ENCODE assay signal across 20 cellular contexts in the genomic region with DNA sequence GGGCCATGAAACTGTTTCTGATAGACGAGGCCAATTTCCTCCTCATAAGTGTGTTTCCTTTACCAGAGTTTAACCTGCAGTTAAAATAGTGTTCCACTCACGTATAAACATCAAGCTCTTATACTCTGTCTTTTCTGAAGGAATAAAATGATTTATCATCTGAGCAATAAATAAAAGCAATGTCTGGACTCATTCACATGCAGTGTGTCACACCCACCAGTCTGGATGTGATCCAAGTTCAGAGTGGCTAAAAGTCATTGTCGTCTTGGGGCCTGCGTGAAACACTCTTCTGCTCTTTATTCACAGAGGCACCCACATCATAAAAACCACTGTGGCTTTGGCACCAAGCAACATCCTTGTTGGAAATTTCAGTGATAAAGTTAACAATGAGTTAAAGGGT. TPM values are rescaled to one million over a fixed set of nuclear protein-coding genes. Genes with fewer than 3 reads are reported as not detected.
DNase-seq lines count a peak whose midpoint lies in the region; ATAC-seq lines count a peak whose summit lies in the region.
"Had no signal": no experiment of that assay in that cellular context is flagged by ENCODE, and none has a peak within 500 bp of the region (broad histone marks: within the 10 kb centered on the region; RNA-seq: fewer than 3 reads in every experiment).

No MANE protein-coding gene starts in this region.

- H3K4me1 Mint-ChIP-seq in immature natural killer cell = peaks cover 35 to 46% of the 10 kb centered on the region in 2 donors
- peaks cover 0 to 4% of the 10 kb centered on the region in 2 donors for H3K4me1 Mint-ChIP-seq in effector memory CD8-positive, alpha-beta T cell (ENCODE audit: low read depth in 2 of 2)
- H3K4me1 Mint-ChIP-seq: CD14-positive monocyte, H9 had no signal

- H3K27me3 Mint-ChIP-seq in immature natural killer cell (ENCODE audit: low read depth in 3 of 3) = peaks cover 0 to 8% (median 0%) of the 10 kb centered on the region in 3 donors
- peaks cover 0 to 10% of the 10 kb centered on the region in 2 donors for H3K27me3 Mint-ChIP-seq in effector memory CD8-positive, alpha-beta T cell

- H3K27ac Mint-ChIP-seq in immature natural killer cell = peak overlapping the region; percentile 46 to 82 (median 74)
- no peak overlapping the region for H3K27ac Mint-ChIP-seq in effector memory CD8-positive, alpha-beta T cell
- H3K27ac Mint-ChIP-seq: CD14-positive monocyte, H9 had no signal

- peaks cover 0 to 1% (median 0%) of the 10 kb centered on the region in 6 donors for H3K9me3 Mint-ChIP-seq in immature natural killer cell
- peaks cover 0 to 3% of the 10 kb centered on the region in 2 donors for H3K9me3 Mint-ChIP-seq in effector memory CD8-positive, alpha-beta T cell

- H3K36me3 Mint-ChIP-seq in immature natural killer cell = peaks cover 18 to 50% (median 34%) of the 10 kb centered on the region in 3 donors
- peaks cover 29% of the 10 kb centered on the region for H3K36me3 Mint-ChIP-seq in effector memory CD8-positive, alpha-beta T cell (ENCODE audit: insufficient read depth)
- H3K36me3 Mint-ChIP-seq: CD14-positive monocyte had no signal

- H3K4me3 Mint-ChIP-seq in immature natural killer cell = no peak overlapping the region
- no peak overlapping the region for H3K4me3 Mint-ChIP-seq in effector memory CD8-positive, alpha-beta T cell
- H3K4me3 Mint-ChIP-seq: CD14-positive monocyte, H9 had no signal

- ATAC-seq in GM21360 (IDR thresholded peaks at IDR 0.05; ENCODE audit: unreplicated experiment) = no peak
- no peak for ATAC-seq in effector memory CD8-positive, alpha-beta T cell (replicated peaks)

- DNase-seq in COLO668 (lab: John Stamatoyannopoulos, UW; ENCODE audit: unreplicated experiment) (peak; percentile 33), DMS153 treated with DMSO at 0.1 percent for 48 hours (lab: John Stamatoyannopoulos, UW; ENCODE audit: unreplicated experiment) (peak; percentile 87), NCI-H748 (lab: John Stamatoyannopoulos, UW; ENCODE audit: unreplicated experiment) (peak; percentile 74), immature natural killer cell (peak in 1 of 3 donors; percentile 26), cortex of kidney (lab: John Stamatoyannopoulos, UW) (no peak), dermis blood vessel endothelial cell (no peak)
- no peak for DNase-seq in effector memory CD8-positive, alpha-beta T cell
- DNase-seq: ACHN, AML-193, Caco-2, DMS53, H9, Kasumi-1, NCI-H1436 treated with DMSO at 0.1 percent for 48 hours, NCI-H2081, NCI-H69, SJCRH30 had no signal

RNA-seq across cellular contexts. Expression of gene SLC9A4, which starts 19.5 kb away (rescaled TPM):
- not detected for polyA plus RNA-seq in immature natural killer cell
- not detected in 2 replicates for total RNA-seq in dermis blood vessel endothelial cell
- total RNA-seq: H9, HT-29 had no signal
- polyA plus RNA-seq: CD14-positive monocyte had no signal

RNA-seq across cellular contexts. Expression of gene IL18RAP, which starts 30.5 kb away (rescaled TPM):
- polyA plus RNA-seq in immature natural killer cell = 10 to 100 TPM; 58.1 to 60.8 (median 60.3) TPM
- total RNA-seq in dermis blood vessel endothelial cell = not detected in 2 replicates
- total RNA-seq: Caco-2, H9, HT-29, SJCRH30 had no signal
- polyA plus RNA-seq: CD14-positive monocyte had no signal

Comparison
In these comparisons a context has a peak if more than half of its experiments do, and no peak if none do; other contexts are left out.
1. DNase-seq: peak in COLO668 (single experiment), DMS153 treated with DMSO at 0.1 percent for 48 hours (single experiment) and NCI-H748 (single experiment); none in cortex of kidney (single experiment), dermis blood vessel endothelial cell (single experiment) and effector memory CD8-positive, alpha-beta T cell (0 of 3).
2. H3K27ac Mint-ChIP-seq: peak in immature natural killer cell (6 of 6); none in effector memory CD8-positive, alpha-beta T cell (0 of 2).